Comparison of ENCODE assay signal across 1 cellular context in the genomic region with DNA sequence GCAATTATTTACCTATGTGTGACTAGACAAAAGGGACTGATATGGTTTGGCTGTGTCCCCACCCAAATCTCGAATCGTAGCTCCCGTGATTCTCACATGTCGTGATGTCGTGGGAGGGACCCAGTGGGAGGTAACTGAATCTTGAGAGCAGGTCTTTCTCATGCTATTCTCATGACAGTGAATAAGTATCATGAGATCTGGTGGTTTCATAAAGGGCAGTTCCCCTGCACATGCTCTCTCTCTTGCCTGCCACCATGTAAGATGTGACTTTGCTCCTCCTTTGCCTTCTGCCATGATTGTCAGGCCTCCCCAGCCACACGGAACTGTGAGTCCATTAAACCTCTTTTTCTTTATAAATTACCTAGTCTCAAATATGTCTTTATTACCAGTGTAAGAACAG. TPM values are rescaled to one million over a fixed set of nuclear protein-coding genes. Genes with fewer than 3 reads are reported as not detected.
"Had no signal": no experiment of that assay in that cellular context is flagged by ENCODE, and none has a peak within 500 bp of the region (broad histone marks: within the 10 kb centered on the region; RNA-seq: fewer than 3 reads in every experiment).

No MANE protein-coding gene starts in this region.

RNA-seq across cellular contexts. Expression of a gene that starts 37.2 kb away (rescaled TPM):
- polyA plus RNA-seq: naive thymus-derived CD4-positive, alpha-beta T cell had no signal
